ENCODE assay signal across 22 cellular contexts in the genomic region with DNA sequence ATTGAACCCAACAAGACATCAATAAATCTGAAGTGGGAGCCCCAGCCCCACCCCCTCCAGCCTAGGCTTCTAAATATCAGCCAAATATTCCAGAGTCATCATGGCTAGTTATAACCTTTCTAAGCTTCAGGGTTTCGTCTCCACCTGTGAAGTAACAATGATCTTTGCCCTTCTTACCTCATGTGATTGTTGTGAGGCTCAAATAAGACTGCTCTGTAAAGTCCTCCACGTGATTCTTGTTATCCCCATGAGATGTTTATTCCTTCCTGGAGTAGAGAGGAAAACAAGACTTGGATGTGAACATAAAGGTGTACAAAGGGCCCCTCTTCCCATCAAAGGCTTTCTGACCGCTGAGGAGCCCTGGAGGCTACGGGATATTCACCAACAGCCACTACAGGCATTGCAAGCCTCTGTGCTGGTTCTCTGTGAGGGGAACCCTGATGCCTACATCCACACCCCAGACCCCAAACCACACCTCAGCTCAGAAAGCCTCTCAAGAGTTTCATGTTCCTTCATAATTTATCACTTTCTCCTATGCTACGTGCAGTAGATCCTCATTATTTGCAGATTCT. TPM values are rescaled to one million over a fixed set of nuclear protein-coding genes. Genes with fewer than 3 reads are reported as not detected.
"Had no signal": no experiment of that assay in that cellular context is flagged by ENCODE, and none has a peak within 500 bp of the region (broad histone marks: within the 10 kb centered on the region; RNA-seq: fewer than 3 reads in every experiment).

No MANE protein-coding gene starts in this region.

- H3K27ac ChIP-seq: left lung, ovary, right atrium auricular region, skin epidermis, spleen, suprapubic skin, thoracic aorta, tibial artery, upper lobe of right lung had no signal

- H3K4me3 ChIP-seq: left lung, lung, ovary, right atrium auricular region, skin epidermis, spleen, suprapubic skin, thoracic aorta, tibial artery, upper lobe of right lung had no signal

- H3K36me3 ChIP-seq: left lung, ovary, right atrium auricular region, spleen, suprapubic skin, thoracic aorta, tibial artery, upper lobe of right lung had no signal

- H3K4me1 ChIP-seq: left lung, right atrium auricular region, suprapubic skin, tibial artery, upper lobe of right lung had no signal

- FAIRE-seq: islet of Langerhans, urothelium cell line had no signal

- H3K9me3 ChIP-seq: left lung, ovary, right atrium auricular region, spleen, suprapubic skin, thoracic aorta, tibial artery, upper lobe of right lung had no signal

- DNase-seq: hypothalamus; immature natural killer cell; left lung; mesendoderm; naive thymus-derived CD4-positive, alpha-beta T cell; ovary; spleen; stimulated activated CD4-positive, alpha-beta T cell treated with anti-CD3 and anti-CD28 coated beads, Interleukin-4, amount 100 ng/mL, for 24 hours; stimulated activated naive CD4-positive, alpha-beta T cell; tibial artery; trophoblast cell; upper lobe of right lung had no signal

- ATAC-seq: left lung; naive thymus-derived CD4-positive, alpha-beta T cell; natural killer cell treated with Interleukin-12 subunit alpha and Interleukin-12 subunit beta and Interleukin-15 and Interleukin-18, amount 100 ng/mL, for 72 hours; sciatic nerve; stimulated activated effector memory CD8-positive, alpha-beta T cell treated with anti-CD3 and anti-CD28 coated beads, Interleukin-12 subunit alpha, Interleukin-12 subunit beta, amount 100 ng/mL, for 72 hours; upper lobe of right lung had no signal

- H3K27me3 ChIP-seq: ovary, right atrium auricular region, upper lobe of right lung had no signal

RNA-seq across cellular contexts. Expression of gene REEP1, which starts 20.1 kb away (rescaled TPM):
- total RNA-seq: natural killer cell treated with Interleukin-12 subunit alpha and Interleukin-12 subunit beta and Interleukin-15 and Interleukin-18, amount 100 ng/mL, for 72 hours had no signal
- polyA plus RNA-seq: immature natural killer cell had no signal
